26 cellular contexts compared by ENCODE assay signal in genomic region chr7:36039671-36040070, GRCh38.
DNase-seq lines count a peak whose midpoint lies in the region; ATAC-seq, FAIRE-seq and TF ChIP-seq lines count a peak whose summit lies in the region.
"Had no signal": no experiment of that assay in that cellular context is flagged by ENCODE, and none has a peak within 500 bp of the region (broad histone marks: within the 10 kb centered on the region; RNA-seq: fewer than 3 reads in every experiment).

No MANE protein-coding gene starts in this region.

- H3K9ac ChIP-seq in endothelial cell of umbilical vein (replicated peaks; ENCODE audit: extremely low read depth, insufficient read depth, low read length) = no peak overlapping the region
- H3K9ac ChIP-seq: GM23248 had no signal

- H3K4me3 ChIP-seq in left ventricle myocardium inferior (no peak overlapping the region), heart left ventricle (no peak overlapping the region), endothelial cell of umbilical vein (replicated peaks in 1 of 3; ENCODE audit: insufficient read depth in 1 of 3, low read depth in 1 of 3, low read length in 3 of 3) (no peak overlapping the region), adrenal gland (no peak overlapping the region)
- H3K4me3 ChIP-seq: GM23248, PC-9 had no signal

- H3K4me1 Mint-ChIP-seq in neural crest cell = peaks cover 19% of the 10 kb centered on the region

- H3K9me1 ChIP-seq in endothelial cell of umbilical vein (replicated peaks; ENCODE audit: control insufficient read depth, extremely low read depth, insufficient read depth, low read length) = no peaks in the 10 kb centered on the region

- peak; percentile 52 for FAIRE-seq in endothelial cell of umbilical vein (lab: Jason Lieb, UNC)
- FAIRE-seq: GM12891 had no signal

- H3K79me2 ChIP-seq in endothelial cell of umbilical vein (ENCODE audit: control insufficient read depth, insufficient read depth, low read length) = no peaks in the 10 kb centered on the region

- no peak overlapping the region for H3K4me2 ChIP-seq in endothelial cell of umbilical vein (ENCODE audit: insufficient read depth, low read length)
- H3K4me2 ChIP-seq: PC-9 had no signal

- no TSS peak for BruUV-seq in endothelial cell of umbilical vein (replicated peaks; lab: Mats Ljungman, UMichigan)

- TF ChIP-seq CTCF in left ventricle myocardium inferior (IDR thresholded peaks at IDR 0.05; ENCODE audit: borderline replicate concordance) (no peak), heart left ventricle (IDR thresholded peaks at IDR 0.05) (no peak), endothelial cell of umbilical vein (IDR thresholded peaks at IDR 0.05; ENCODE audit: extremely low read depth in 1 of 2, insufficient read depth in 1 of 2, low read depth in 1 of 2, low read length in 2 of 2) (no peak), neural crest cell (conservative IDR thresholded peaks at IDR 0.05) (no peak), adrenal gland (IDR thresholded peaks at IDR 0.05) (no peak)

- dilution Hi-C loops in endothelial cell of umbilical vein (cut with MboI; ENCODE audit: extremely low pct_ligation_motif_present, low sequenced_read_pairs) = no loop called here

- H2AFZ ChIP-seq in endothelial cell of umbilical vein (ENCODE audit: low read depth, low read length) = no peak overlapping the region
- H2AFZ ChIP-seq: GM23248, PC-9 had no signal

- no peak for ATAC-seq in heart left ventricle

- TF ChIP-seq POLR2A in heart left ventricle (IDR thresholded peaks at IDR 0.05) = no peak
- TF ChIP-seq POLR2A in endothelial cell of umbilical vein (IDR thresholded peaks at IDR 0.05; ENCODE audit: low read depth, low read length) = no peak
- no peak for TF ChIP-seq POLR2A in adrenal gland (IDR thresholded peaks at IDR 0.05)

- H3K27ac ChIP-seq in left ventricle myocardium inferior (replicated peaks) = peak overlapping the region; percentile 88
- H3K27ac ChIP-seq in heart left ventricle = peak overlapping the region in 5 of 12 donors; percentile 15 to 87 (median 61)
- H3K27ac ChIP-seq in endothelial cell of umbilical vein (ENCODE audit: insufficient read depth, low read depth, low read length) = no peak overlapping the region
- H3K27ac ChIP-seq in adrenal gland = no peak overlapping the region
- H3K27ac ChIP-seq: GM23248, HL-60, PC-9, RWPE1 had no signal

- H3K4me1 ChIP-seq in left ventricle myocardium inferior (peaks cover 73% of the 10 kb centered on the region), heart left ventricle (peaks cover 0 to 62% (median 38%) of the 10 kb centered on the region in 12 donors), endothelial cell of umbilical vein (ENCODE audit: control insufficient read depth, extremely low read depth, insufficient read depth, low read length) (peaks cover 47% of the 10 kb centered on the region), adrenal gland (replicated peaks in 1 of 2) (peaks cover 11 to 29% of the 10 kb centered on the region in 2 donors)

- H3K27me3 ChIP-seq in left ventricle myocardium inferior (ENCODE audit: low read depth) (no peaks in the 10 kb centered on the region), heart left ventricle (no peaks in the 10 kb centered on the region), endothelial cell of umbilical vein (ENCODE audit: control insufficient read depth in 2 of 2, insufficient read depth in 2 of 2, low read length in 2 of 2) (no peaks in the 10 kb centered on the region), adrenal gland (no peaks in the 10 kb centered on the region)

- no peaks in the 10 kb centered on the region for H3K27me3 Mint-ChIP-seq in neural crest cell (ENCODE audit: low read depth)

- DNase-seq in left ventricle myocardium inferior (no peak), heart left ventricle (no peak), endothelial cell of umbilical vein (ENCODE audit: low read depth, low spot score) (no peak), neural crest cell (ENCODE audit: low read depth, low spot score) (no peak), RPMI8226 (no peak), HPDE6-E6E7 (ENCODE audit: extremely low spot score) (no peak), LoVo (ENCODE audit: low spot score) (no peak), adrenal gland (no peak)
- DNase-seq: Calu3, DMS79 treated with DMSO at 0.1 percent for 48 hours, GF-D8, GM23248, H7, Karpas-422, MV-4-11, NCI-H1105, NCI-H146, NCI-H1930, NCI-H2107, NCI-H524, NCI-H774, PC-9, SHP77 had no signal

- 35 to 64% (median 54%) methylated on average over 3 of the region's 3 CpGs for WGBS in heart left ventricle, 4 donors
- 38 to 48% (median 42%) methylated on average over 3 of the region's 3 CpGs for WGBS in adrenal gland, 4 donors

- CTCF ChIA-PET in endothelial cell of umbilical vein (lab: Charles Lee) = interaction anchor here (0.8 to 1.2 kb wide), 2 partner anchors 55 to 89 kb away, joined by 3 to 4 read pairs; no protein-coding TSS in a partner anchor

- H3K36me3 ChIP-seq in left ventricle myocardium inferior = no peaks in the 10 kb centered on the region
- no peaks in the 10 kb centered on the region for H3K36me3 ChIP-seq in heart left ventricle
- H3K36me3 ChIP-seq in endothelial cell of umbilical vein (ENCODE audit: control insufficient read depth in 2 of 2, extremely low read depth in 1 of 2, insufficient read depth in 2 of 2, low read length in 2 of 2) = no peaks in the 10 kb centered on the region
- H3K36me3 ChIP-seq in adrenal gland (replicated peaks in 1 of 2) = no peaks in the 10 kb centered on the region

- intact Hi-C loops in left ventricle myocardium inferior (cut with micrococcal nuclease) (no loop called here), heart left ventricle (cut with DNase I) (loop anchor here in 4 of 10 donors (5.0 to 10.0 kb wide), 7 partner anchors 38 to 253 kb away; partner anchors contain the start of gene EEPD1 (in 2 of the 4)), endothelial cell of umbilical vein (cut with micrococcal nuclease) (loop anchor here (5.0 to 10.0 kb wide), 3 partner anchors 237 to 355 kb away; partner anchors contain the start of genes HERPUD2 and SEPTIN7), adrenal gland (cut with DNase I) (no loop called here)

- no peaks in the 10 kb centered on the region for H3K9me3 ChIP-seq in left ventricle myocardium inferior (replicated peaks)
- no peaks in the 10 kb centered on the region for H3K9me3 ChIP-seq in heart left ventricle
- H3K9me3 ChIP-seq in endothelial cell of umbilical vein (replicated peaks; ENCODE audit: control insufficient read depth, insufficient read depth, low read length) = no peaks in the 10 kb centered on the region
- no peaks in the 10 kb centered on the region for H3K9me3 ChIP-seq in adrenal gland (replicated peaks in 1 of 3)

- H3K9me3 Mint-ChIP-seq in neural crest cell = no peaks in the 10 kb centered on the region

- H3K4me3 Mint-ChIP-seq in neural crest cell = no peak overlapping the region

- peak overlapping the region; percentile 19 for H3K27ac Mint-ChIP-seq in neural crest cell (ENCODE audit: unreplicated experiment)

- POLR2A ChIA-PET in endothelial cell of umbilical vein (lab: Charles Lee) = no interaction called here

- no peaks in the 10 kb centered on the region for H3K36me3 Mint-ChIP-seq in neural crest cell (ENCODE audit: low read depth)

- no peaks in the 10 kb centered on the region for H4K20me1 ChIP-seq in endothelial cell of umbilical vein (replicated peaks; ENCODE audit: control insufficient read depth, extremely low read depth, insufficient read depth, low read length)

TF ChIP-seq in endothelial cell of umbilical vein, 7 proteins besides CTCF, POLR2A, EP300 and RAD21:
- no peak for TF ChIP-seq MYC (IDR thresholded peaks at IDR 0.05; ENCODE audit: low read depth, low read length)
- TF ChIP-seq POLR2AphosphoS5 (IDR thresholded peaks at IDR 0.05; ENCODE audit: insufficient read depth, low read depth, low read length) = no peak
- TF ChIP-seq FOS (IDR thresholded peaks at IDR 0.05; ENCODE audit: borderline replicate concordance, insufficient read depth, low read length) = no peak
- TF ChIP-seq GATA2 (IDR thresholded peaks at IDR 0.05; ENCODE audit: insufficient read depth, insufficient read length, low read depth, low read length) = no peak
- TF ChIP-seq JUN (IDR thresholded peaks at IDR 0.05; ENCODE audit: borderline replicate concordance, insufficient read depth, insufficient read length, low read depth) = no peak
- no peak for TF ChIP-seq EZH2 (IDR thresholded peaks at IDR 0.05; ENCODE audit: borderline replicate concordance, low read depth, low read length, severe bottlenecking)
- TF ChIP-seq, protein P1, sequence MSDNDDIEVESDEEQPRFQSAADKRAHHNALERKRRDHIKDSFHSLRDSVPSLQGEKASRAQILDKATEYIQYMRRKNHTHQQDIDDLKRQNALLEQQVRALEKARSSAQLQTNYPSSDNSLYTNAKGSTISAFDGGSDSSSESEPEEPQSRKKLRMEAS (IDR thresholded peaks at IDR 0.05; ENCODE audit: insufficient read depth, insufficient read length) = no peak
